ENCODE assay signal across 1 cellular context in genomic region chr19:44942067-44942571, GRCh38.
TF ChIP-seq lines count a peak whose summit lies in the region.

Gene APOC4 (plus strand): TSS chr19:44942237. CDS start chr19:44942278, 41 bp downstream.

TF ChIP-seq in H1, 55 proteins besides CTCF, POLR2A, EP300 and RAD21 (continued from another document):
- no peak for TF ChIP-seq TEAD4 (IDR thresholded peaks at IDR 0.05; ENCODE audit: low read depth, low read length)
- TF ChIP-seq RXRA (IDR thresholded peaks at IDR 0.05; ENCODE audit: insufficient read depth, low read depth, low read length) = no peak
- no peak for TF ChIP-seq CHD2 (IDR thresholded peaks at IDR 0.05; ENCODE audit: low read length)
- no peak for TF ChIP-seq TBP (IDR thresholded peaks at IDR 0.05; ENCODE audit: low read depth, low read length)
- no peak for TF ChIP-seq GTF2F1 (IDR thresholded peaks at IDR 0.05; ENCODE audit: borderline replicate concordance, low read depth, low read length)
- TF ChIP-seq RBBP5 (IDR thresholded peaks at IDR 0.05; ENCODE audit: borderline replicate concordance, low read depth, low read length) = no peak
